Comparison of ENCODE assay signal across 16 cellular contexts in genomic region chr12:12542964-12543363, GRCh38.
"Had no signal": no experiment of that assay in that cellular context is flagged by ENCODE, and none has a peak within 500 bp of the region (broad histone marks: within the 10 kb centered on the region; RNA-seq: fewer than 3 reads in every experiment).

No MANE protein-coding gene starts in this region.

- H3K4me3 ChIP-seq: pancreas, tibial nerve had no signal

- H3K27ac ChIP-seq: pancreas, tibial nerve had no signal

- H3K36me3 ChIP-seq: pancreas had no signal

- H3K9me3 ChIP-seq: pancreas, tibial nerve had no signal

- ATAC-seq: left cardiac atrium; stimulated activated effector memory CD8-positive, alpha-beta T cell treated with anti-CD3 and anti-CD28 coated beads, Interleukin-12 subunit alpha, Interleukin-12 subunit beta, amount 100 ng/mL, for 72 hours had no signal

- H3K27me3 ChIP-seq: pancreas, tibial nerve had no signal

- DNase-seq: activated CD4-positive, alpha-beta T cell treated with anti-CD3 and anti-CD28 coated beads for 4 hours; activated naive CD4-positive, alpha-beta T cell treated with anti-CD3 and anti-CD28 coated beads, Interleukin-2, amount 50 U/mL, for 16 hours; cerebellar nuclear complex; dermis blood vessel endothelial cell; endodermal cell; erythroblast; glutamatergic neuron; immature natural killer cell; left cardiac atrium; nephron progenitor cell; pancreas; retina; small intestine; T-helper 1 cell had no signal
